ENCODE assay signal across 20 cellular contexts in genomic region chr1:75211648-75212047, GRCh38.
DNase-seq lines count a peak whose midpoint lies in the region; ATAC-seq, FAIRE-seq and TF ChIP-seq lines count a peak whose summit lies in the region.
"Had no signal": no experiment of that assay in that cellular context is flagged by ENCODE, and none has a peak within 500 bp of the region (broad histone marks: within the 10 kb centered on the region; RNA-seq: fewer than 3 reads in every experiment).

No MANE protein-coding gene starts in this region.

- BruUV-seq in HepG2 (replicated peaks; lab: Mats Ljungman, UMichigan): no TSS peak

- no peak for TF ChIP-seq RAD21 in HepG2 (CRISPR knock-in tag; IDR thresholded peaks at IDR 0.05)

- intact Hi-C loops in HepG2 (cut with micrococcal nuclease; ENCODE audit: unreplicated experiment) (no loop called here), right lobe of liver (cut with DNase I) (no loop called here)

- no peak for FAIRE-seq in HepG2 (lab: Jason Lieb, UNC)
- FAIRE-seq: A204.1, D721Med, G401.6, GM12891, GM19239 had no signal

- no peak overlapping the region for H2AFZ ChIP-seq in HepG2 (ENCODE audit: low read length)

- ATAC-seq in HepG2: no peak
- ATAC-seq in right lobe of liver: no peak
- no peak for ATAC-seq in HG02938 (IDR thresholded peaks at IDR 0.05; ENCODE audit: unreplicated experiment)
- ATAC-seq in foreskin keratinocyte: no peak
- ATAC-seq: CD8-positive, alpha-beta T cell had no signal

- no peak overlapping the region for H3K4me2 ChIP-seq in HepG2 (ENCODE audit: low read depth, low read length)
- H3K4me2 ChIP-seq: BLaER1 treated with 17β-estradiol and CSF1 and Interleukin-3, amounts not matched to agents 10 nM and 100 nM had no signal

- POLR2A ChIA-PET in HepG2 (lab: Yijun Ruan, JAX): no interaction called here
- POLR2A ChIA-PET in HEK293 (lab: Yijun Ruan, JAX): no interaction called here

- no peaks in the 10 kb centered on the region for H4K20me1 ChIP-seq in HepG2 (ENCODE audit: insufficient read depth, low read length)
- H4K20me1 ChIP-seq: BLaER1 treated with 17β-estradiol and CSF1 and Interleukin-3, amounts not matched to agents 10 nM and 100 nM had no signal

- DNase-seq in HepG2 (ENCODE audit: low spot score): no peak
- no peak for DNase-seq in right lobe of liver
- DNase-seq in foreskin keratinocyte: no peak
- DNase-seq: 8988T; ACHN; Caco-2; Calu3; CD4-positive, alpha-beta T cell; CD8-positive, alpha-beta T cell; DMS79 treated with DMSO at 0.1 percent for 48 hours; GF-D8 had no signal

- H3K9ac ChIP-seq in HepG2 (ENCODE audit: insufficient read depth, low read depth, low read length): no peak overlapping the region
- H3K9ac ChIP-seq: BLaER1 treated with 17β-estradiol and CSF1 and Interleukin-3, amounts not matched to agents 10 nM and 100 nM had no signal

- in situ Hi-C loops in HepG2 (cut with HindIII; ENCODE audit: extremely low pct_ligation_motif_present, low pct_unique_long_range_greater_than_20kb): no loop called here

- no peaks in the 10 kb centered on the region for H3K79me2 ChIP-seq in HepG2 (ENCODE audit: insufficient read depth, low read length)

- no peaks in the 10 kb centered on the region for H3K9me3 ChIP-seq in HepG2 (ENCODE audit: low read length)
- H3K9me3 ChIP-seq in right lobe of liver: no peaks in the 10 kb centered on the region
- H3K9me3 ChIP-seq in HEK293 (ENCODE audit: control insufficient read depth, insufficient read depth, low read depth, low read length): no peaks in the 10 kb centered on the region
- H3K9me3 ChIP-seq: BLaER1 treated with 17β-estradiol and CSF1 and Interleukin-3, amounts not matched to agents 10 nM and 100 nM; Caco-2 had no signal

- 43% methylated on average over 1 of the region's 1 CpG for WGBS in HepG2 (ENCODE audit: low lambda C conversion rate)
- WGBS in right lobe of liver (ENCODE audit: insufficient coverage, low coverage, low lambda C conversion rate, missing lambda C conversion rate): 29% methylated on average over 1 of the region's 1 CpG

- H3K27ac ChIP-seq in HepG2 (ENCODE audit: extremely low read length, insufficient read depth, low read length) (no peak overlapping the region), right lobe of liver (no peak overlapping the region), HEK293 (ENCODE audit: extremely low read depth, low read depth, low read length) (no peak overlapping the region), foreskin keratinocyte (no peak overlapping the region)
- H3K27ac ChIP-seq: BLaER1 treated with 17β-estradiol and CSF1 and Interleukin-3, amounts not matched to agents 10 nM and 100 nM; C4-2B had no signal

- no peaks in the 10 kb centered on the region for H3K4me1 ChIP-seq in HepG2 (ENCODE audit: insufficient read depth, low read length)
- no peaks in the 10 kb centered on the region for H3K4me1 ChIP-seq in right lobe of liver
- H3K4me1 ChIP-seq in HEK293 (ENCODE audit: control insufficient read depth, insufficient read depth, low read length): no peaks in the 10 kb centered on the region
- no peaks in the 10 kb centered on the region for H3K4me1 ChIP-seq in foreskin keratinocyte
- H3K4me1 ChIP-seq: BLaER1 treated with 17β-estradiol and CSF1 and Interleukin-3, amounts not matched to agents 10 nM and 100 nM; Caco-2 had no signal

- CTCF ChIA-PET in HepG2 (lab: Yijun Ruan, JAX; ENCODE audit: low intra/inter-chr PET ratio, low total read pairs): no interaction called here
- CTCF ChIA-PET in HEK293 (lab: Yijun Ruan, JAX): no interaction called here

- TF ChIP-seq EP300 in HepG2 (IDR thresholded peaks at IDR 0.05; ENCODE audit: low read depth in 2 of 2, low read length in 2 of 2): no peak
- TF ChIP-seq EP300 in HepG2 (CRISPR knock-in tag; IDR thresholded peaks at IDR 0.05; ENCODE audit: borderline replicate concordance): no peak

- H3K27me3 ChIP-seq in HepG2 (ENCODE audit: control insufficient read depth in 1 of 2, insufficient read depth in 2 of 2, low read length in 2 of 2): no peaks in the 10 kb centered on the region
- no peaks in the 10 kb centered on the region for H3K27me3 ChIP-seq in right lobe of liver
- H3K27me3 ChIP-seq in foreskin keratinocyte: no peaks in the 10 kb centered on the region
- H3K27me3 ChIP-seq: BLaER1 treated with 17β-estradiol and CSF1 and Interleukin-3, amounts not matched to agents 10 nM and 100 nM had no signal

- TF ChIP-seq POLR2A in HepG2 (IDR thresholded peaks at IDR 0.05; ENCODE audit: insufficient read depth in 1 of 2, low read depth in 2 of 2, low read length in 2 of 2) (no peak), right lobe of liver (IDR thresholded peaks at IDR 0.05) (no peak)

- H3K36me3 ChIP-seq in HepG2 (replicated peaks in 1 of 2; ENCODE audit: control insufficient read depth in 1 of 2, insufficient read depth in 2 of 2, low read length in 2 of 2) (no peaks in the 10 kb centered on the region), right lobe of liver (no peaks in the 10 kb centered on the region), HEK293 (ENCODE audit: control insufficient read depth in 2 of 2, insufficient read depth in 1 of 2, low read length in 2 of 2) (peaks cover 3 to 65% of the 10 kb centered on the region in 2 experiments; a peak in 2 of 3 replicates)
- H3K36me3 ChIP-seq: BLaER1 treated with 17β-estradiol and CSF1 and Interleukin-3, amounts not matched to agents 10 nM and 100 nM had no signal

- H3K4me3 ChIP-seq in HepG2 (replicated peaks in 1 of 3; ENCODE audit: insufficient read depth in 1 of 3, low read depth in 2 of 3, low read length in 3 of 3): no peak overlapping the region
- H3K4me3 ChIP-seq in right lobe of liver: no peak overlapping the region
- H3K4me3 ChIP-seq in HEK293 (ENCODE audit: low read depth, low read length): no peak overlapping the region
- H3K4me3 ChIP-seq: BLaER1 treated with 17β-estradiol and CSF1 and Interleukin-3, amounts not matched to agents 10 nM and 100 nM had no signal

- TF ChIP-seq CTCF in HepG2 (CRISPR knock-in tag; IDR thresholded peaks at IDR 0.05) (no peak), right lobe of liver (IDR thresholded peaks at IDR 0.05) (no peak), HEK293 (tag by site-specific recombination; IDR thresholded peaks at IDR 0.05) (no peak), foreskin keratinocyte (conservative IDR thresholded peaks at IDR 0.05) (no peak)

TF ChIP-seq in HepG2, 621 proteins besides CTCF, POLR2A, EP300 and RAD21:
- no peak for TF ChIP-seq ZBTB26 (CRISPR knock-in tag; IDR thresholded peaks at IDR 0.05; ENCODE audit: borderline replicate concordance)
- no peak for TF ChIP-seq ZNF724P (CRISPR knock-in tag; IDR thresholded peaks at IDR 0.05; ENCODE audit: borderline replicate concordance)
- peak; percentile 64 for TF ChIP-seq HNRNPK (IDR thresholded peaks at IDR 0.05; ENCODE audit: low read depth, low read length, poor library complexity, severe bottlenecking)
- no peak for TF ChIP-seq CEBPB (IDR thresholded peaks at IDR 0.05; ENCODE audit: borderline replicate concordance, low read depth, low read length)
- TF ChIP-seq ATF4 (CRISPR knock-in tag; IDR thresholded peaks at IDR 0.05): no peak
- TF ChIP-seq TAF1 (CRISPR knock-in tag; IDR thresholded peaks at IDR 0.05): no peak

TF ChIP-seq in HEK293, 187 proteins besides CTCF, POLR2A, EP300 and RAD21:
- TF ChIP-seq ZNF266 (tag by site-specific recombination; IDR thresholded peaks at IDR 0.05; ENCODE audit: low read depth): no peak
- TF ChIP-seq ZNF19 (tag by site-specific recombination; IDR thresholded peaks at IDR 0.05; ENCODE audit: low read depth): no peak
- no peak for TF ChIP-seq SCRT1 (tag by site-specific recombination; IDR thresholded peaks at IDR 0.05; ENCODE audit: borderline replicate concordance)
- peak; percentile 73 for TF ChIP-seq PRDM1 (tag by site-specific recombination; IDR thresholded peaks at IDR 0.05)
- no peak for TF ChIP-seq ZNF791 (tag by site-specific recombination; IDR thresholded peaks at IDR 0.05)
- TF ChIP-seq ZNF558 (tag by site-specific recombination; IDR thresholded peaks at IDR 0.05): no peak
- no peak for TF ChIP-seq ZNF626 (tag by site-specific recombination; IDR thresholded peaks at IDR 0.05)
- TF ChIP-seq ZNF366 (tag by site-specific recombination; conservative IDR thresholded peaks at IDR 0.05): peak; percentile 66
- TF ChIP-seq ZBTB49 (tag by site-specific recombination; IDR thresholded peaks at IDR 0.05; ENCODE audit: low read depth): no peak
- no peak for TF ChIP-seq ZNF843 (tag by site-specific recombination; IDR thresholded peaks at IDR 0.05)
- no peak for TF ChIP-seq HOXC10 (CRISPR knock-in tag; IDR thresholded peaks at IDR 0.05)
- no peak for TF ChIP-seq ZNF26 (tag by site-specific recombination; IDR thresholded peaks at IDR 0.05)
- no peak for TF ChIP-seq ZNF571 (tag by site-specific recombination; IDR thresholded peaks at IDR 0.05)
